ENCODE assay signal across 11 cellular contexts in genomic region chr1:169680377-169681019, GRCh38. TPM values are rescaled to one million over a fixed set of nuclear protein-coding genes. Genes with fewer than 3 reads are reported as not detected.
DNase-seq lines count a peak whose midpoint lies in the region; ATAC-seq and TF ChIP-seq lines count a peak whose summit lies in the region.
"Had no signal": no experiment of that assay in that cellular context is flagged by ENCODE, and none has a peak within 500 bp of the region (broad histone marks: within the 10 kb centered on the region; RNA-seq: fewer than 3 reads in every experiment).

No MANE protein-coding gene starts in this region.

- peak; percentile 42 for DNase-seq in GM12864 (ENCODE audit: low read depth)
- DNase-seq in germinal center (ENCODE audit: low spot score), result peak; percentile 45
- no peak for DNase-seq in lower leg skin (ENCODE audit: low spot score in 2 of 2)
- DNase-seq in NCI-H510A treated with DMSO at 0.1 percent for 48 hours (lab: John Stamatoyannopoulos, UW), result no peak
- no peak for DNase-seq in SKM-1 treated with dmso at 0.1 percent for 144 hours (lab: John Stamatoyannopoulos, UW; ENCODE audit: unreplicated experiment)
- DNase-seq in left lobe of liver (ENCODE audit: low spot score), result no peak
- DNase-seq: GF-D8 had no signal

- WGBS in lower leg skin, 2 donors, result 62 to 63% methylated on average over 6 of the region's 6 CpGs

- no peak for TF ChIP-seq CTCF in GM12864 (IDR thresholded peaks at IDR 0.05; ENCODE audit: low read depth, low read length, missing control alignments)
- TF ChIP-seq CTCF in lower leg skin (IDR thresholded peaks at IDR 0.05), result no peak

- intact Hi-C loops in lower leg skin (cut with DNase I; ENCODE audit: low total_unique reads), result no loop called here

- ATAC-seq in GM21367 (IDR thresholded peaks at IDR 0.05; ENCODE audit: unreplicated experiment) (peak; percentile 64), HG03571 (IDR thresholded peaks at IDR 0.05; ENCODE audit: unreplicated experiment) (peak; percentile 54), left lobe of liver (no peak)

- H3K4me3 ChIP-seq in GM12864 (ENCODE audit: low read depth, low read length), result no peak overlapping the region
- no peak overlapping the region for H3K4me3 ChIP-seq in lower leg skin (ENCODE audit: low read depth, poor library complexity, severe bottlenecking)

- TF ChIP-seq POLR2A in lower leg skin (IDR thresholded peaks at IDR 0.05), result no peak

RNA-seq across cellular contexts. Expression of gene SELL, which starts 30.9 kb away (rescaled TPM):
- total RNA-seq in lower leg skin (under 1 TPM in 2 of 4 donors, not detected in 2; 0.10 to 0.36 TPM), left lobe of liver (1.9 TPM)
- total RNA-seq: neural crest cell had no signal

RNA-seq across cellular contexts. Expression of gene SELP, which starts 50.6 kb away (rescaled TPM):
- total RNA-seq in lower leg skin, result 1 to 10 TPM in 1 of 4 donors, under 1 TPM in 3; 0.30 to 8.5 (median 0.54) TPM
- total RNA-seq in left lobe of liver, result 0.78 TPM
- total RNA-seq: fibroblast of lung, neural crest cell had no signal

RNA-seq across cellular contexts. Expression of gene SELE, which starts 53.4 kb away (rescaled TPM):
- 1 to 10 TPM in 1 of 4 donors, under 1 TPM in 1, not detected in 2; 0.21 to 2.6 TPM for total RNA-seq in lower leg skin
- 0.93 TPM for total RNA-seq in left lobe of liver
- total RNA-seq: fibroblast of lung, neural crest cell had no signal

Comparison
In these comparisons a context has a peak if more than half of its experiments do, and no peak if none do; other contexts are left out.
1. DNase-seq: peak in GM12864 (single experiment) and germinal center (single experiment); none in lower leg skin (0 of 2), NCI-H510A treated with DMSO at 0.1 percent for 48 hours (single experiment), SKM-1 treated with dmso at 0.1 percent for 144 hours (single experiment) and left lobe of liver (single experiment).